Comparison of ENCODE assay signal across 8 cellular contexts in genomic region chr12:46268617-46269428, GRCh38. TPM values are rescaled to one million over a fixed set of nuclear protein-coding genes. Genes with fewer than 3 reads are reported as not detected.
DNase-seq lines count a peak whose midpoint lies in the region; ATAC-seq and TF ChIP-seq lines count a peak whose summit lies in the region.

SLC38A1 (minus strand) TSS chr12:46269043; CDS start chr12:46239800, 29,243 bp downstream.

- H3K27me3 Mint-ChIP-seq in CD14-positive monocyte (ENCODE audit: low read depth in 3 of 3) (peaks cover 9 to 16% (median 12%) of the 10 kb centered on the region in 3 donors), endothelial cell (ENCODE audit: unreplicated experiment) (peaks cover 6% of the 10 kb centered on the region)

- H3K27ac Mint-ChIP-seq in CD14-positive monocyte = peak within 1 kb of the TSS in 6 of 7 donors; percentile 26 to 85 (median 82)
- peak within 1 kb of the TSS; percentile 80 for H3K27ac Mint-ChIP-seq in endothelial cell (ENCODE audit: unreplicated experiment)

- no peak within 1 kb of the TSS for H3K4me3 Mint-ChIP-seq in CD14-positive monocyte
- H3K4me3 Mint-ChIP-seq in endothelial cell (ENCODE audit: unreplicated experiment) = no peak within 1 kb of the TSS

- DNase-seq in CD14-positive monocyte (ENCODE audit: low spot score) (peak; percentile 78), NCI-H748 treated with DMSO at 0.1 percent for 48 hours (lab: John Stamatoyannopoulos, UW) (peak; percentile 74), endothelial cell (ENCODE audit: low spot score) (peak; percentile 72), middle frontal gyrus (ENCODE audit: extremely low spot score, low spot score) (peak; percentile 58)
- DNase-seq in activated CD8-positive, alpha-beta memory T cell treated with anti-CD3 and anti-CD28 coated beads for 4 hours (ENCODE audit: low read depth in 2 of 2) = peak; percentile 70 to 77
- peak; percentile 73 to 76 for DNase-seq in stimulated activated CD8-positive, alpha-beta memory T cell treated with anti-CD3 and anti-CD28 coated beads, Interleukin-4, amount 100 ng/mL, for 1 hour (ENCODE audit: low read depth in 2 of 2, low spot score in 1 of 2)

- intact Hi-C loops in CD14-positive monocyte (cut with micrococcal nuclease) = loop anchor here (5.0 kb wide), 1 partner anchor 52 kb away; no protein-coding TSS in a partner anchor

- ATAC-seq in GM19372 (IDR thresholded peaks at IDR 0.05; ENCODE audit: low read depth, unreplicated experiment) (peak; percentile 58), HG03520 (IDR thresholded peaks at IDR 0.05; ENCODE audit: unreplicated experiment) (peak; percentile 69)

- H3K9me3 Mint-ChIP-seq in CD14-positive monocyte (peaks cover 0 to 12% (median 4%) of the 10 kb centered on the region in 7 donors), endothelial cell (ENCODE audit: unreplicated experiment) (no peaks in the 10 kb centered on the region)

- H3K4me1 Mint-ChIP-seq in CD14-positive monocyte = peaks cover 9% of the 10 kb centered on the region
- H3K4me1 Mint-ChIP-seq in endothelial cell (ENCODE audit: unreplicated experiment) = peaks cover 13% of the 10 kb centered on the region

- H3K36me3 Mint-ChIP-seq in CD14-positive monocyte (peaks cover 0 to 2% of the 10 kb centered on the region in 2 donors), endothelial cell (ENCODE audit: low read depth, unreplicated experiment) (no peaks in the 10 kb centered on the region)

- TF ChIP-seq CTCF in CD14-positive monocyte (IDR thresholded peaks at IDR 0.05) (no peak), endothelial cell (IDR thresholded peaks at IDR 0.05; ENCODE audit: unreplicated experiment) (no peak)

RNA-seq across cellular contexts. Expression of gene SLC38A1, which starts in this region (rescaled TPM):
- polyA plus RNA-seq in CD14-positive monocyte = 1 to 10 TPM; 1.6 to 1.9 TPM
- 100 TPM for total RNA-seq in endothelial cell (ENCODE audit: unreplicated experiment)

Comparison
In these comparisons a context has a peak if more than half of its experiments do, and no peak if none do; other contexts are left out.
1. Peak in every context shown above with its lines: DNase-seq and ATAC-seq.